18 cellular contexts compared by ENCODE assay signal in the genomic region with DNA sequence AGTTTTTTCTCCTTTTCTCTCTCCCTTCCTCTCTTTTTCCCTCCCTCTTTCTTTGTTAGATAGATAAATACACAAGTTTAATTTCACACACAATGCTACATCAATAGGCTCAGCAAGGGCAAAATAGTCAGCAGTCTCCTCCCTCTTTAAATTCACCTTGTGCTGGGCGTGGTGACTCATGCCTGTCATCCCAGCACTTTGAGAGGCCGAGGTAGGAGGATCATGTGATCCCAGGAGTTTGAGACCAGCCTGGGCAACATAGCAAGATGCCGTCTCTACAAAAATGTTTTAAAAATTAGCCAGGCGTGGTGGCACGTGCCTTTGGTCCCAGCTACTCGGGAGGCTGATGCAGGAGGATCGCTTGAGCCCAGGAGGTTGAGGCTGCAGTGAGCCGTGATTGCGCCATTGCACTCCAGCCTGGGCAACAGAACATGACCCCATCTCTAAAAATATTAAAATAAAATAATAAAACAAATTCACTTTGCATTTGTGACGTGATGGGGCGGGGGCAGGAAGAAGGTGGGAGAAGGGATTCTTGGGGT. TPM values are rescaled to one million over a fixed set of nuclear protein-coding genes. Genes with fewer than 3 reads are reported as not detected.
DNase-seq lines count a peak whose midpoint lies in the region; ATAC-seq lines count a peak whose summit lies in the region.
"Had no signal": no experiment of that assay in that cellular context is flagged by ENCODE, and none has a peak within 500 bp of the region (broad histone marks: within the 10 kb centered on the region; RNA-seq: fewer than 3 reads in every experiment).

No MANE protein-coding gene starts in this region.

- no peak overlapping the region for H3K4me3 Mint-ChIP-seq in activated T-cell treated with anti-CD3 and anti-CD28 coated beads, Interleukin-2, amount 50 U/mL, for 4 hours
- H3K4me3 Mint-ChIP-seq in activated CD8-positive, alpha-beta memory T cell treated with anti-CD3 and anti-CD28 coated beads, Interleukin-2, amount 10 ng/mL, durations not matched to agents 7 days and 5 days: no peak overlapping the region
- peak overlapping the region; percentile 33 to 56 for H3K4me3 Mint-ChIP-seq in stimulated activated naive CD8-positive, alpha-beta T cell treated with anti-CD3 and anti-CD28 coated beads, Interleukin-15, amount 100 ng/mL, for 72 hours

- no peaks in the 10 kb centered on the region for H3K27me3 Mint-ChIP-seq in activated T-cell treated with anti-CD3 and anti-CD28 coated beads, Interleukin-2, amount 50 U/mL, for 4 hours (ENCODE audit: low read depth)
- no peaks in the 10 kb centered on the region for H3K27me3 Mint-ChIP-seq in activated CD8-positive, alpha-beta memory T cell treated with anti-CD3 and anti-CD28 coated beads, Interleukin-2, amount 10 ng/mL, durations not matched to agents 7 days and 5 days
- H3K27me3 Mint-ChIP-seq in stimulated activated naive CD8-positive, alpha-beta T cell treated with anti-CD3 and anti-CD28 coated beads, Interleukin-15, amount 100 ng/mL, for 72 hours: no peaks in the 10 kb centered on the region

- peaks cover 59% of the 10 kb centered on the region for H3K4me1 Mint-ChIP-seq in activated T-cell treated with anti-CD3 and anti-CD28 coated beads, Interleukin-2, amount 50 U/mL, for 4 hours (ENCODE audit: low read depth)
- H3K4me1 Mint-ChIP-seq in activated CD8-positive, alpha-beta memory T cell treated with anti-CD3 and anti-CD28 coated beads, Interleukin-2, amount 10 ng/mL, durations not matched to agents 7 days and 5 days: peaks cover 74% of the 10 kb centered on the region
- peaks cover 84% of the 10 kb centered on the region for H3K4me1 Mint-ChIP-seq in stimulated activated naive CD8-positive, alpha-beta T cell treated with anti-CD3 and anti-CD28 coated beads, Interleukin-15, amount 100 ng/mL, for 72 hours

- no peak overlapping the region for H3K27ac Mint-ChIP-seq in activated CD8-positive, alpha-beta memory T cell treated with anti-CD3 and anti-CD28 coated beads, Interleukin-2, amount 10 ng/mL, durations not matched to agents 7 days and 5 days
- H3K27ac Mint-ChIP-seq in stimulated activated naive CD8-positive, alpha-beta T cell treated with anti-CD3 and anti-CD28 coated beads, Interleukin-15, amount 100 ng/mL, for 72 hours: peak overlapping the region; percentile 76 to 80

- peak; percentile 4 for DNase-seq in activated T-cell treated with anti-CD3 and anti-CD28 coated beads, Interleukin-2, amount 50 U/mL, for 4 hours
- no peak for DNase-seq in activated T-cell treated with anti-CD3 and anti-CD28 coated beads, Interleukin-2, amount 50 U/mL, for 1 hour
- DNase-seq in activated CD8-positive, alpha-beta memory T cell treated with anti-CD3 and anti-CD28 coated beads, Interleukin-2, amount 10 ng/mL, durations not matched to agents 7 days and 5 days: peak; percentile 26
- DNase-seq in left lobe of liver (ENCODE audit: low spot score) (peak; percentile 18), DMS79 treated with DMSO at 0.1 percent for 48 hours (lab: John Stamatoyannopoulos, UW) (no peak), NCI-H2029 (lab: John Stamatoyannopoulos, UW) (no peak)
- no peak for DNase-seq in stimulated activated naive CD8-positive, alpha-beta T cell treated with anti-CD3 and anti-CD28 coated beads, Interleukin-15, amount 100 ng/mL, for 72 hours
- DNase-seq: ACHN; brain microvascular endothelial cell; effector memory CD4-positive, alpha-beta T cell; Kasumi-1; left lung; NCI-H1436; NCI-H446; PC-3; psoas muscle had no signal

- CTCF ChIA-PET in activated CD8-positive, alpha-beta memory T cell treated with anti-CD3 and anti-CD28 coated beads, Interleukin-2, amount 10 ng/mL, durations not matched to agents 7 days and 5 days (lab: Charles Lee): no interaction called here

- peaks cover 47% of the 10 kb centered on the region for H3K36me3 Mint-ChIP-seq in activated T-cell treated with anti-CD3 and anti-CD28 coated beads, Interleukin-2, amount 50 U/mL, for 4 hours (ENCODE audit: insufficient read depth)
- H3K36me3 Mint-ChIP-seq in activated CD8-positive, alpha-beta memory T cell treated with anti-CD3 and anti-CD28 coated beads, Interleukin-2, amount 10 ng/mL, durations not matched to agents 7 days and 5 days: peaks cover 42% of the 10 kb centered on the region

- no peaks in the 10 kb centered on the region for H3K9me3 Mint-ChIP-seq in activated T-cell treated with anti-CD3 and anti-CD28 coated beads, Interleukin-2, amount 50 U/mL, for 4 hours
- no peaks in the 10 kb centered on the region for H3K9me3 Mint-ChIP-seq in activated CD8-positive, alpha-beta memory T cell treated with anti-CD3 and anti-CD28 coated beads, Interleukin-2, amount 10 ng/mL, durations not matched to agents 7 days and 5 days (ENCODE audit: low read depth)
- H3K9me3 Mint-ChIP-seq in stimulated activated naive CD8-positive, alpha-beta T cell treated with anti-CD3 and anti-CD28 coated beads, Interleukin-15, amount 100 ng/mL, for 72 hours: no peaks in the 10 kb centered on the region

- ATAC-seq in activated T-cell treated with anti-CD3 and anti-CD28 coated beads, Interleukin-2, amount 50 U/mL, for 4 hours: no peak
- ATAC-seq in activated CD8-positive, alpha-beta memory T cell treated with anti-CD3 and anti-CD28 coated beads, Interleukin-2, amount 10 ng/mL, durations not matched to agents 7 days and 5 days: no peak
- no peak for ATAC-seq in left lobe of liver
- ATAC-seq in stimulated activated naive CD8-positive, alpha-beta T cell treated with anti-CD3 and anti-CD28 coated beads, Interleukin-15, amount 100 ng/mL, for 72 hours: no peak
- ATAC-seq in HG02884 (IDR thresholded peaks at IDR 0.05; ENCODE audit: unreplicated experiment): no peak
- ATAC-seq: left lung, PC-3, psoas muscle, SK-N-SH treated with all-trans-retinoic acid at 6 μM for 48 hours had no signal

RNA-seq across cellular contexts. Expression of a gene that starts 27.4 kb away (rescaled TPM):
- 10 to 100 TPM; 90.7 to 94.9 (median 91.4) TPM for total RNA-seq in activated T-cell treated with anti-CD3 and anti-CD28 coated beads, Interleukin-2, amount 50 U/mL, for 4 hours
- total RNA-seq in activated CD8-positive, alpha-beta memory T cell treated with anti-CD3 and anti-CD28 coated beads, Interleukin-2, amount 10 ng/mL, durations not matched to agents 7 days and 5 days: 10 to 100 TPM; 24.6 to 38.0 TPM
- 0.33 TPM for total RNA-seq in left lobe of liver

Comparison
In these comparisons a context has a peak if more than half of its experiments do, and no peak if none do; other contexts are left out.
1. DNase-seq: peak in activated T-cell treated with anti-CD3 and anti-CD28 coated beads, Interleukin-2, amount 50 U/mL, for 4 hours (single experiment), activated CD8-positive, alpha-beta memory T cell treated with anti-CD3 and anti-CD28 coated beads, Interleukin-2, amount 10 ng/mL, durations not matched to agents 7 days and 5 days (single experiment) and left lobe of liver (single experiment); none in activated T-cell treated with anti-CD3 and anti-CD28 coated beads, Interleukin-2, amount 50 U/mL, for 1 hour (single experiment), stimulated activated naive CD8-positive, alpha-beta T cell treated with anti-CD3 and anti-CD28 coated beads, Interleukin-15, amount 100 ng/mL, for 72 hours (0 of 2), DMS79 treated with DMSO at 0.1 percent for 48 hours (single experiment) and NCI-H2029 (single experiment).
2. H3K4me3 Mint-ChIP-seq: peak in stimulated activated naive CD8-positive, alpha-beta T cell treated with anti-CD3 and anti-CD28 coated beads, Interleukin-15, amount 100 ng/mL, for 72 hours (2 of 2); none in activated T-cell treated with anti-CD3 and anti-CD28 coated beads, Interleukin-2, amount 50 U/mL, for 4 hours (single experiment) and activated CD8-positive, alpha-beta memory T cell treated with anti-CD3 and anti-CD28 coated beads, Interleukin-2, amount 10 ng/mL, durations not matched to agents 7 days and 5 days (single experiment).
3. RNA of a gene that starts 27.4 kb away (total RNA-seq): 90.7 to 94.9 TPM in activated T-cell treated with anti-CD3 and anti-CD28 coated beads, Interleukin-2, amount 50 U/mL, for 4 hours and 24.6 to 38.0 TPM in activated CD8-positive, alpha-beta memory T cell treated with anti-CD3 and anti-CD28 coated beads, Interleukin-2, amount 10 ng/mL, durations not matched to agents 7 days and 5 days; 0.33 TPM in left lobe of liver (single experiment); every median in the first group is over 10 times any median in the second.